ENCODE assay signal across 1 cellular context in genomic region chr7:43583424-43584199, GRCh38.
TF ChIP-seq lines count a peak whose summit lies in the region.

No MANE protein-coding gene starts in this region.

TF ChIP-seq in K562, 482 proteins besides CTCF, POLR2A, EP300 and RAD21 (continued from another document and continues in another):
- TF ChIP-seq MAX (CRISPR knock-in tag; IDR thresholded peaks at IDR 0.05) (peak; percentile 59), NFRKB (IDR thresholded peaks at IDR 0.05; ENCODE audit: low read depth) (no peak), KAT2B (IDR thresholded peaks at IDR 0.05; ENCODE audit: low read depth, low read length) (no peak), FOS (IDR thresholded peaks at IDR 0.05; ENCODE audit: extremely low read depth, insufficient read length) (no peak), NCOA4 (IDR thresholded peaks at IDR 0.05; ENCODE audit: partially characterized antibody) (no peak), ZNF212 (CRISPR knock-in tag; IDR thresholded peaks at IDR 0.05) (no peak), MGA (IDR thresholded peaks at IDR 0.05) (no peak; the same call in 1 of the 2 replicates), ZNF41 (CRISPR knock-in tag; conservative IDR thresholded peaks at IDR 0.05) (no peak), NFIC (IDR thresholded peaks at IDR 0.05) (peak; percentile 32), STAT5A (IDR thresholded peaks at IDR 0.05; ENCODE audit: borderline replicate concordance, low read length) (no peak), TAF1 (IDR thresholded peaks at IDR 0.05; ENCODE audit: control insufficient read depth, extremely low read depth, insufficient read depth, low read length, severe bottlenecking) (peak; percentile 22), ZNF140 (CRISPR knock-in tag; IDR thresholded peaks at IDR 0.05) (no peak), RNF2 (IDR thresholded peaks at IDR 0.05) (no peak), ZMIZ1 (IDR thresholded peaks at IDR 0.05; ENCODE audit: low read depth in 2 of 2, low read length in 2 of 2) (no peak), CHD7 (IDR thresholded peaks at IDR 0.05; ENCODE audit: low read depth, low read length) (no peak), PRMT5 (CRISPR knock-in tag; IDR thresholded peaks at IDR 0.05) (no peak), ATF1 (CRISPR knock-in tag; IDR thresholded peaks at IDR 0.05) (no peak), ATF1 (tag; IDR thresholded peaks at IDR 0.05) (peak; percentile 57), ZBTB2 (IDR thresholded peaks at IDR 0.05) (0 out of 2 replicates have a peak, but pooled peaks have one; percentile 49), ZNF24 (IDR thresholded peaks at IDR 0.05) (no peak), MLLT1 (IDR thresholded peaks at IDR 0.05) (no peak; a peak in 2 of 4 replicates), NFE2L1 (tag; IDR thresholded peaks at IDR 0.05; ENCODE audit: borderline replicate concordance, low read depth) (no peak)
